Comparison of ENCODE assay signal across 26 cellular contexts in the genomic region with DNA sequence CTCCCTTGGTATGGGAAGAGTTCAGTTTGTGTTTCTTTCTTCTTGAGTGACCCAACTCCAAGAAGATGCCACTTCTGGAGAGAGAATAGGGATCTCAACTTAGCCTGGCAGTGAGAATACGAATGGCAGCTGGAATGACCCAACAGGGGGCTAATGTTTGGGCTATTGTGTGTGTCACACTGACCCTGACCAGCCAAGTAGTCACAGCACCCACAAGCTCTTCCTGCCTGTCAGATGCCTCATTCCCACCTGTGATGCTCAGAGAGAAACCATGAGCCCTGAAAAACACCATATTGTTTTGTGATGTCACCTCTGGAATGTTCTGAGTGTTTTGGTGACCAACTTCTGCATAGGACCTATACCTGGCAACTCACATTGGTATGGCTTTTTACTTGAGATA. TPM values are rescaled to one million over a fixed set of nuclear protein-coding genes. Genes with fewer than 3 reads are reported as not detected.
DNase-seq lines count a peak whose midpoint lies in the region; FAIRE-seq and TF ChIP-seq lines count a peak whose summit lies in the region.
"Had no signal": no experiment of that assay in that cellular context is flagged by ENCODE, and none has a peak within 500 bp of the region (broad histone marks: within the 10 kb centered on the region; RNA-seq: fewer than 3 reads in every experiment).

A gene with protein sequence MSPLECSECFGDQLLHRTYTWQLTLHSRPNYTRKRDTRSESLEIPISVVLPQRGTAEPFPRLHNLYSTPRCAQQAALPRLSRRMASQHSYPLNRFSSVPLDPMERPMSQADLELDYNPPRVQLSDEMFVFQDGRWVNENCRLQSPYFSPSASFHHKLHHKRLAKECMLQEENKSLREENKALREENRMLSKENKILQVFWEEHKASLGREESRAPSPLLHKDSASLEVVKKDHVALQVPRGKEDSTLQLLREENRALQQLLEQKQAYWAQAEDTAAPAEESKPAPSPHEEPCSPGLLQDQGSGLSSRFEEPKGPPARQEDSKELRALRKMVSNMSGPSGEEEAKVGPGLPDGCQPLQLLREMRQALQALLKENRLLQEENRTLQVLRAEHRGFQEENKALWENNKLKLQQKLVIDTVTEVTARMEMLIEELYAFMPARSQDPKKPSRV (plus strand): TSS at position 233 of the 400 bp plus-strand sequence. CDS start 71 bp downstream, at position 304.

- H3K4me3 ChIP-seq in OCI-LY3 (ENCODE audit: low read length) (0 out of 2 replicates have a peak within 1 kb of the TSS, but pooled peaks have one; percentile 4), neuronal stem cell (ENCODE audit: low read length in 2 of 2) (no peak within 1 kb of the TSS)
- H3K4me3 ChIP-seq: body of pancreas, esophagus squamous epithelium had no signal

- H3K9me3 ChIP-seq in OCI-LY3 (ENCODE audit: insufficient read depth, low read length) (no peaks in the 10 kb centered on the region), neuronal stem cell (replicated peaks in 1 of 2; ENCODE audit: control insufficient read depth in 2 of 2, insufficient read depth in 1 of 2, low read depth in 1 of 2, low read length in 2 of 2) (peaks cover 0 to 2% of the 10 kb centered on the region in 2 donors)
- H3K9me3 ChIP-seq: body of pancreas, esophagus squamous epithelium had no signal

- H2AFZ ChIP-seq in OCI-LY3 (ENCODE audit: low read depth, low read length) (peak within 1 kb of the TSS; percentile 22; the same call in 1 of the 2 replicates), neuronal stem cell (ENCODE audit: low read length) (peak within 1 kb of the TSS; percentile 47)

- no CpG with 5 or more reads among the region's 1 CpG for WGBS in neuronal stem cell (ENCODE audit: extremely low coverage in 2 of 2, insufficient read length in 2 of 2, insufficient replicate concordance in 1 of 2), 2 donors

- H3K9ac ChIP-seq in OCI-LY3 (ENCODE audit: low read length) (peak within 1 kb of the TSS; percentile 40; the same call in 1 of the 2 replicates), neuronal stem cell (ENCODE audit: low read depth, low read length, poor library complexity) (no peak within 1 kb of the TSS)

- H3K4me2 ChIP-seq in OCI-LY3 (ENCODE audit: low read length) (peak within 1 kb of the TSS; percentile 46), neuronal stem cell (ENCODE audit: insufficient read depth, low read length, poor library complexity, severe bottlenecking) (no peak within 1 kb of the TSS)

- no peaks in the 10 kb centered on the region for H3K36me3 Mint-ChIP-seq in activated T-cell treated with anti-CD3 and anti-CD28 coated beads, Interleukin-2, amount 50 U/mL, for 24 hours (ENCODE audit: low read depth)
- H3K36me3 Mint-ChIP-seq: activated naive CD8-positive, alpha-beta T cell treated with anti-CD3 and anti-CD28 coated beads, Interleukin-2, amount 10 ng/mL, durations not matched to agents 7 days and 5 days; IgD-negative memory B cell; naive B cell had no signal

- H4K20me1 ChIP-seq in OCI-LY3 (ENCODE audit: insufficient read depth, low read length) = no peaks in the 10 kb centered on the region

- peaks cover 24% of the 10 kb centered on the region for H3K4me1 Mint-ChIP-seq in activated T-cell treated with anti-CD3 and anti-CD28 coated beads, Interleukin-2, amount 50 U/mL, for 24 hours (ENCODE audit: low read depth)
- H3K4me1 Mint-ChIP-seq: activated naive CD8-positive, alpha-beta T cell treated with anti-CD3 and anti-CD28 coated beads, Interleukin-2, amount 10 ng/mL, durations not matched to agents 7 days and 5 days; naive B cell had no signal

- TF ChIP-seq CTCF in OCI-LY3 (IDR thresholded peaks at IDR 0.05; ENCODE audit: low read depth, low read length) = no peak

- no peak within 1 kb of the TSS for H3K4me3 Mint-ChIP-seq in activated T-cell treated with anti-CD3 and anti-CD28 coated beads, Interleukin-2, amount 50 U/mL, for 24 hours
- H3K4me3 Mint-ChIP-seq: activated naive CD8-positive, alpha-beta T cell treated with anti-CD3 and anti-CD28 coated beads, Interleukin-2, amount 10 ng/mL, durations not matched to agents 7 days and 5 days; effector memory CD8-positive, alpha-beta T cell; IgD-negative memory B cell; naive B cell had no signal

- no peak within 1 kb of the TSS for H3K23ac ChIP-seq in neuronal stem cell (ENCODE audit: low read depth, low read length, poor library complexity)

- no peaks in the 10 kb centered on the region for H3K79me1 ChIP-seq in neuronal stem cell (ENCODE audit: low read depth, low read length)

- peaks cover 66% of the 10 kb centered on the region for H3K4me1 ChIP-seq in OCI-LY3 (ENCODE audit: low read length)
- peaks cover 4 to 13% of the 10 kb centered on the region in 2 donors for H3K4me1 ChIP-seq in neuronal stem cell (ENCODE audit: control insufficient read depth in 2 of 2, insufficient read depth in 1 of 2, low read depth in 1 of 2, low read length in 2 of 2)
- H3K4me1 ChIP-seq: body of pancreas had no signal

- no peaks in the 10 kb centered on the region for H3K27me3 ChIP-seq in OCI-LY3 (ENCODE audit: low read depth, low read length)
- H3K27me3 ChIP-seq in neuronal stem cell (ENCODE audit: control insufficient read depth in 3 of 3, insufficient read depth in 3 of 3, low read depth in 1 of 3, low read length in 3 of 3) = peaks cover 0 to 15% (median 0%) of the 10 kb centered on the region in 3 experiments
- H3K27me3 ChIP-seq: body of pancreas, esophagus squamous epithelium had no signal

- peak; percentile 26 for FAIRE-seq in GM18507 (lab: Jason Lieb, UNC)
- no peak for FAIRE-seq in RCC 7860 (lab: Jason Lieb, UNC)
- FAIRE-seq: urothelium cell line had no signal

- peak within 1 kb of the TSS; percentile 60 for H3K27ac Mint-ChIP-seq in activated T-cell treated with anti-CD3 and anti-CD28 coated beads, Interleukin-2, amount 50 U/mL, for 24 hours
- H3K27ac Mint-ChIP-seq: activated naive CD8-positive, alpha-beta T cell treated with anti-CD3 and anti-CD28 coated beads, Interleukin-2, amount 10 ng/mL, durations not matched to agents 7 days and 5 days; effector memory CD8-positive, alpha-beta T cell; naive B cell had no signal

- H3K9me3 Mint-ChIP-seq in activated T-cell treated with anti-CD3 and anti-CD28 coated beads, Interleukin-2, amount 50 U/mL, for 24 hours = no peaks in the 10 kb centered on the region
- H3K9me3 Mint-ChIP-seq: activated naive CD8-positive, alpha-beta T cell treated with anti-CD3 and anti-CD28 coated beads, Interleukin-2, amount 10 ng/mL, durations not matched to agents 7 days and 5 days; effector memory CD8-positive, alpha-beta T cell; naive B cell had no signal

- no peak within 1 kb of the TSS for H2AK5ac ChIP-seq in neuronal stem cell (ENCODE audit: low read depth, low read length)

- peaks cover 12% of the 10 kb centered on the region for H3K27me3 Mint-ChIP-seq in activated T-cell treated with anti-CD3 and anti-CD28 coated beads, Interleukin-2, amount 50 U/mL, for 24 hours

- no peak within 1 kb of the TSS for H4K8ac ChIP-seq in neuronal stem cell (ENCODE audit: low read depth, low read length)

- H2BK120ac ChIP-seq in neuronal stem cell (ENCODE audit: low read depth, low read length) = no peak within 1 kb of the TSS

- H2BK12ac ChIP-seq in neuronal stem cell (ENCODE audit: low read length) = no peak within 1 kb of the TSS

- peaks cover 8% of the 10 kb centered on the region for H3K36me3 ChIP-seq in OCI-LY3 (replicated peaks; ENCODE audit: low read depth, low read length)
- H3K36me3 ChIP-seq in neuronal stem cell (replicated peaks in 1 of 2; ENCODE audit: control insufficient read depth in 2 of 2, insufficient read depth in 2 of 2, low read length in 2 of 2) = no peaks in the 10 kb centered on the region
- H3K36me3 ChIP-seq: esophagus squamous epithelium had no signal

- no peak within 1 kb of the TSS for H2BK15ac ChIP-seq in neuronal stem cell (ENCODE audit: low read length)

- no peak within 1 kb of the TSS for H3K14ac ChIP-seq in neuronal stem cell (ENCODE audit: low read length)

- H3K27ac ChIP-seq in OCI-LY3 (ENCODE audit: low read length) (peak within 1 kb of the TSS; percentile 76), neuronal stem cell (replicated peaks; ENCODE audit: low read length) (no peak within 1 kb of the TSS)
- H3K27ac ChIP-seq: body of pancreas, esophagus squamous epithelium had no signal

- H2BK5ac ChIP-seq in neuronal stem cell (ENCODE audit: low read length) = no peak within 1 kb of the TSS

- no peak within 1 kb of the TSS for H3K4ac ChIP-seq in neuronal stem cell (ENCODE audit: low read length)

- no peak within 1 kb of the TSS for H4K91ac ChIP-seq in neuronal stem cell (ENCODE audit: low read depth, low read length, poor library complexity)

- DNase-seq in activated T-cell treated with anti-CD3 and anti-CD28 coated beads, Interleukin-2, amount 50 U/mL, for 24 hours = no peak
- DNase-seq in activated T-cell treated with anti-CD3 and anti-CD28 coated beads, Interleukin-2, amount 50 U/mL, for 48 hours = no peak
- DNase-seq in GM18507 (ENCODE audit: extremely low spot score, insufficient read length, low read depth) = no peak
- DNase-seq in neuronal stem cell (ENCODE audit: low spot score) = no peak
- DNase-seq in cerebellum (ENCODE audit: low spot score) = no peak
- no peak for DNase-seq in RCC 7860 (ENCODE audit: low spot score)
- no peak for DNase-seq in NCI-H1417 (lab: John Stamatoyannopoulos, UW)
- DNase-seq: activated CD4-positive, alpha-beta T cell treated with anti-CD3 and anti-CD28 coated beads for 4 hours; activated naive CD8-positive, alpha-beta T cell treated with anti-CD3 and anti-CD28 coated beads, Interleukin-2, amount 10 ng/mL, durations not matched to agents 7 days and 5 days; body of pancreas; effector memory CD8-positive, alpha-beta T cell; esophagus squamous epithelium; kidney glomerular epithelial cell; naive B cell; NCI-H1436; NCI-H69; Right ventricle myocardium superior; stimulated activated CD4-positive, alpha-beta T cell treated with anti-CD3 and anti-CD28 coated beads, Interleukin-12 subunit alpha, Interleukin-12 subunit beta, amount 100 ng/mL, for 4 hours; SW 1271 had no signal

- H3K18ac ChIP-seq in neuronal stem cell (ENCODE audit: low read length) = no peak within 1 kb of the TSS

- no peaks in the 10 kb centered on the region for H3K79me2 ChIP-seq in OCI-LY3 (ENCODE audit: low read length)

RNA-seq across cellular contexts. Expression of the gene that starts here (rescaled TPM):
- 0.08 TPM for polyA plus RNA-seq in neuronal stem cell (2013, experiment 1 of 2)
- polyA plus RNA-seq in neuronal stem cell (2013, experiment 2 of 2) = 0.10 TPM
- total RNA-seq in cerebellum = not detected
- total RNA-seq: A673; activated naive CD8-positive, alpha-beta T cell treated with anti-CD3 and anti-CD28 coated beads, Interleukin-2, amount 10 ng/mL, durations not matched to agents 7 days and 5 days; body of pancreas; esophagus squamous epithelium; MCF 10A; osteocyte; Right ventricle myocardium superior had no signal
- polyA plus RNA-seq: BJ, IgD-negative memory B cell had no signal
